11 cellular contexts compared by ENCODE assay signal in the genomic region with DNA sequence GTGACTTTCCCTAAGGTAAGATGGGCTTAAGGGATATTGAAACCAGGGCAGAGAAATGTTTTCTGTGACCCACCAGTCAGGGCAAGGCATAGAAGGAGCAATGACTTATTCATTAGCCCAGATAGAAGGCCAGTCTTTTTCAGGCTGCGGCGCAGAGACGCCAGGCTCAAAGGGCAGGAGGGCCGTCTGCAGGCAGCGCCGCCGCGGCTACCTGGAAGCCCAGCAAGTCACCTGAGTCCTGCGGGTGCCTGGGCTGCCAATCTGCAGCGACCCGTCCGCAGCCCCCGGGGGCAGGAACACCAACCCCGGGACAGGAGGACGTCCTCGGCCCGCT. TPM values are rescaled to one million over a fixed set of nuclear protein-coding genes. Genes with fewer than 3 reads are reported as not detected.
DNase-seq lines count a peak whose midpoint lies in the region; ATAC-seq and TF ChIP-seq lines count a peak whose summit lies in the region.
"Had no signal": no experiment of that assay in that cellular context is flagged by ENCODE, and none has a peak within 500 bp of the region (broad histone marks: within the 10 kb centered on the region; RNA-seq: fewer than 3 reads in every experiment).

No MANE protein-coding gene starts in this region.

- H3K36me3 Mint-ChIP-seq in CD4-positive, alpha-beta T cell (ENCODE audit: low read depth) = no peaks in the 10 kb centered on the region

- peak overlapping the region in 1 of 2 donors; percentile 50 for H3K4me3 ChIP-seq in right atrium auricular region
- H3K4me3 ChIP-seq in choroid plexus epithelial cell (ENCODE audit: low read depth, low read length) = peak overlapping the region; percentile 41
- no peak overlapping the region for H3K4me3 ChIP-seq in mucosa of descending colon
- peak overlapping the region; percentile 52 for H3K4me3 ChIP-seq in urinary bladder (ENCODE audit: low read depth, low read length)

- no peaks in the 10 kb centered on the region for H3K36me3 ChIP-seq in right atrium auricular region
- no peaks in the 10 kb centered on the region for H3K36me3 ChIP-seq in mucosa of descending colon (ENCODE audit: low read depth)
- no peaks in the 10 kb centered on the region for H3K36me3 ChIP-seq in urinary bladder (ENCODE audit: insufficient read depth)

- H3K27ac ChIP-seq in right atrium auricular region (no peak overlapping the region), urinary bladder (ENCODE audit: low read depth) (no peak overlapping the region)
- H3K27ac ChIP-seq in CD4-positive, alpha-beta T cell (ENCODE audit: low read depth, low read length) = no peak overlapping the region
- H3K27ac ChIP-seq: C4-2B had no signal

- peaks cover 6% of the 10 kb centered on the region for H3K9me3 Mint-ChIP-seq in CD4-positive, alpha-beta T cell

- H3K4me1 Mint-ChIP-seq in CD4-positive, alpha-beta T cell (ENCODE audit: low read depth) = peaks cover 4% of the 10 kb centered on the region

- peaks cover 45% of the 10 kb centered on the region for H3K27me3 Mint-ChIP-seq in CD4-positive, alpha-beta T cell

- CTCF ChIA-PET in CD4-positive, alpha-beta T cell (lab: Charles Lee) = no interaction called here

- ATAC-seq in Right ventricle myocardium superior (ENCODE audit: poor library complexity) (no peak), mucosa of descending colon (peak; percentile 48), HG02798 (IDR thresholded peaks at IDR 0.05; ENCODE audit: poor library complexity, unreplicated experiment) (no peak)
- no peak for ATAC-seq in CD4-positive, alpha-beta T cell (ENCODE audit: poor library complexity)
- ATAC-seq: Right ventricle myocardium inferior had no signal

- no peaks in the 10 kb centered on the region for H3K9me3 ChIP-seq in right atrium auricular region
- no peaks in the 10 kb centered on the region for H3K9me3 ChIP-seq in mucosa of descending colon
- no peaks in the 10 kb centered on the region for H3K9me3 ChIP-seq in CD4-positive, alpha-beta T cell (ENCODE audit: control insufficient read depth, low read length)

- TF ChIP-seq CTCF in right atrium auricular region (IDR thresholded peaks at IDR 0.05) (no peak), choroid plexus epithelial cell (conservative IDR thresholded peaks at IDR 0.05; ENCODE audit: low read depth, low read length) (no peak), mucosa of descending colon (IDR thresholded peaks at IDR 0.05) (no peak)
- no peak for TF ChIP-seq CTCF in CD4-positive, alpha-beta T cell (IDR thresholded peaks at IDR 0.05)

- WGBS in urinary bladder = 4% methylated on average over 17 of the region's 17 CpGs

- H3K4me1 ChIP-seq in right atrium auricular region = peaks cover 0 to 13% of the 10 kb centered on the region in 2 donors
- peaks cover 12% of the 10 kb centered on the region for H3K4me1 ChIP-seq in mucosa of descending colon (ENCODE audit: low read depth)
- H3K4me1 ChIP-seq in urinary bladder (ENCODE audit: insufficient read depth) = no peaks in the 10 kb centered on the region

- peak; percentile 35 for DNase-seq in Right ventricle myocardium superior
- no peak for DNase-seq in right atrium auricular region (ENCODE audit: low spot score)
- no peak for DNase-seq in choroid plexus epithelial cell (ENCODE audit: low read depth)
- DNase-seq in mucosa of descending colon = no peak
- no peak for DNase-seq in GM19238 (ENCODE audit: insufficient read length, low spot score)
- no peak for DNase-seq in CD4-positive, alpha-beta T cell
- DNase-seq: activated gamma-delta T cell had no signal

- intact Hi-C loops in Right ventricle myocardium superior (cut with DNase I) (no loop called here), mucosa of descending colon (cut with DNase I, micrococcal nuclease) (no loop called here)
- intact Hi-C loops in CD4-positive, alpha-beta T cell (cut with DNase I, micrococcal nuclease) = no loop called here

- POLR2A ChIA-PET in CD4-positive, alpha-beta T cell (lab: Charles Lee) = no interaction called here

- no peak overlapping the region for H3K4me3 Mint-ChIP-seq in CD4-positive, alpha-beta T cell

- no peak overlapping the region for H3K27ac Mint-ChIP-seq in CD4-positive, alpha-beta T cell

- H3K27me3 ChIP-seq in right atrium auricular region = peaks cover 0 to 13% of the 10 kb centered on the region in 2 donors
- H3K27me3 ChIP-seq in CD4-positive, alpha-beta T cell (ENCODE audit: control insufficient read depth, insufficient read depth, low read length) = peaks cover 24% of the 10 kb centered on the region

RNA-seq across cellular contexts. Expression of a gene that starts 0.3 kb away (rescaled TPM):
- total RNA-seq in Right ventricle myocardium superior (not detected), right atrium auricular region (under 1 TPM in 1 of 2 donors, not detected in 1; 0.28 TPM), mucosa of descending colon (under 1 TPM; 0.38 to 0.73 (median 0.63) TPM), urinary bladder (4.5 TPM)
- polyA plus RNA-seq in urinary bladder = 2.4 TPM
- total RNA-seq in CD4-positive, alpha-beta T cell = not detected
